In the genomic region with DNA sequence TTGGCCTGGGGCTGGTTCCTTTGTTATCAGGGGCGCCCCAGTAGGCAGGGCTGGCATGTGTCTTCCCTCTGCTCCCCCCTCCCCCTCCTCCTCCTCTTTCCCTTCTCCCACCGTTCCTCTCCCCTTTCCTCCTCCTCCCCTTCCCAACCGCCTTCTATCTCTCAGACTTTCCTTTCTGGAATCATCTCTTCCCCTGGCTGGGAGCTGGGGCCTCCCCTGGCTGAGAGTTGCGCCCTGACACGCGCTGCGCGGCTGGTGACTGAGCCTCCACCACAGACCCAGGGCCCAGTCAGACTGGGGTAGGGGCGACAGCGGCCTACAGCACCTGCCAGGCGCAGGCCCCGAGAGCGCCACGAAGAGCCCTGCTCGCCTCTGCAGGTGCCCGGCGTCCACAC, we compare ENCODE assay signal across 10 cellular contexts. TPM values are rescaled to one million over a fixed set of nuclear protein-coding genes. Genes with fewer than 3 reads are reported as not detected.
DNase-seq lines count a peak whose midpoint lies in the region; ATAC-seq and TF ChIP-seq lines count a peak whose summit lies in the region.
"Had no signal": no experiment of that assay in that cellular context is flagged by ENCODE, and none has a peak within 500 bp of the region (broad histone marks: within the 10 kb centered on the region; RNA-seq: fewer than 3 reads in every experiment).

No MANE protein-coding gene starts in this region.

- H3K79me2 ChIP-seq in mammary epithelial cell (ENCODE audit: insufficient read depth, low read length) = no peaks in the 10 kb centered on the region

- no peaks in the 10 kb centered on the region for H3K27me3 ChIP-seq in mammary epithelial cell (ENCODE audit: insufficient read depth, low read length)
- peaks cover 71% of the 10 kb centered on the region for H3K27me3 ChIP-seq in lower lobe of right lung (ENCODE audit: low read depth)
- H3K27me3 ChIP-seq in subcutaneous abdominal adipose tissue (ENCODE audit: control insufficient read depth in 5 of 5, insufficient read depth in 4 of 5, low read length in 5 of 5) = peaks cover 0 to 5% (median 0%) of the 10 kb centered on the region in 5 donors

- intact Hi-C loops in activated CD4-positive, alpha-beta memory T cell treated with anti-CD3 and anti-CD28 coated beads for 36 hours (cut with micrococcal nuclease) = no loop called here
- intact Hi-C loops in mammary epithelial cell (cut with micrococcal nuclease) = no loop called here
- intact Hi-C loops in lower lobe of right lung (cut with DNase I) = no loop called here

- no peak overlapping the region for H3K4me2 ChIP-seq in mammary epithelial cell (ENCODE audit: insufficient read depth, low read depth, low read length)

- in situ Hi-C loops in mammary epithelial cell (cut with MboI; ENCODE audit: low sequenced_read_pairs in 2 of 2) = no loop called here

- peaks cover 17% of the 10 kb centered on the region for H3K4me1 Mint-ChIP-seq in activated CD4-positive, alpha-beta memory T cell treated with anti-CD3 and anti-CD28 coated beads for 36 hours (ENCODE audit: low read depth)
- peaks cover 13% of the 10 kb centered on the region for H3K4me1 Mint-ChIP-seq in activated CD4-positive, alpha-beta memory T cell treated with anti-CD3 and anti-CD28 coated beads, Interleukin-2, amount 10 ng/mL, durations not matched to agents 7 days and 5 days

- 55% methylated on average over 11 of the region's 17 CpGs for WGBS in mammary epithelial cell (ENCODE audit: low coverage, missing lambda C conversion rate)

- CTCF ChIA-PET in activated CD4-positive, alpha-beta memory T cell treated with anti-CD3 and anti-CD28 coated beads for 36 hours (lab: Charles Lee) = interaction anchor here (1.1 to 3.9 kb wide), 2 partner anchors 48 to 92 kb away, joined by 5 to 22 read pairs; no protein-coding TSS in a partner anchor
- CTCF ChIA-PET in activated CD4-positive, alpha-beta memory T cell treated with anti-CD3 and anti-CD28 coated beads, Interleukin-2, amount 10 ng/mL, durations not matched to agents 7 days and 5 days (lab: Charles Lee) = no interaction called here
- CTCF ChIA-PET in mammary epithelial cell (lab: Charles Lee; ENCODE audit: low non-redundant PET) = no interaction called here

- H3K9ac ChIP-seq in mammary epithelial cell (ENCODE audit: insufficient read depth, low read length) = no peak overlapping the region
- peak overlapping the region in 4 of 5 donors; percentile 8 to 71 (median 62) for H3K9ac ChIP-seq in subcutaneous abdominal adipose tissue (ENCODE audit: low read length in 5 of 5)

- ATAC-seq in lower lobe of right lung = no peak
- no peak for ATAC-seq in HG02759 (IDR thresholded peaks at IDR 0.05; ENCODE audit: unreplicated experiment)

- H3K27ac ChIP-seq in mammary epithelial cell (ENCODE audit: insufficient read depth, low read depth, low read length) (no peak overlapping the region), lower lobe of right lung (peak overlapping the region; percentile 64), subcutaneous abdominal adipose tissue (ENCODE audit: low read depth, low read length) (no peak overlapping the region)

- no peak for DNase-seq in activated CD4-positive, alpha-beta memory T cell treated with anti-CD3 and anti-CD28 coated beads for 36 hours
- no peak for DNase-seq in activated CD4-positive, alpha-beta memory T cell treated with anti-CD3 and anti-CD28 coated beads, Interleukin-2, amount 10 ng/mL, durations not matched to agents 7 days and 5 days
- DNase-seq in mammary epithelial cell = no peak
- DNase-seq in lower lobe of right lung = no peak
- no peak for DNase-seq in foreskin fibroblast
- DNase-seq in NAMALWA (ENCODE audit: low spot score) = no peak

- no peaks in the 10 kb centered on the region for H3K36me3 ChIP-seq in mammary epithelial cell (ENCODE audit: insufficient read depth, low read length)
- H3K36me3 ChIP-seq in lower lobe of right lung = no peaks in the 10 kb centered on the region
- H3K36me3 ChIP-seq in subcutaneous abdominal adipose tissue (ENCODE audit: control insufficient read depth in 5 of 5, insufficient read depth in 5 of 5, low read length in 5 of 5) = no peaks in the 10 kb centered on the region

- peak overlapping the region; percentile 53 for H3K4me3 Mint-ChIP-seq in activated CD4-positive, alpha-beta memory T cell treated with anti-CD3 and anti-CD28 coated beads for 36 hours
- H3K4me3 Mint-ChIP-seq in activated CD4-positive, alpha-beta memory T cell treated with anti-CD3 and anti-CD28 coated beads, Interleukin-2, amount 10 ng/mL, durations not matched to agents 7 days and 5 days = no peak overlapping the region

- H3K27me3 Mint-ChIP-seq in activated CD4-positive, alpha-beta memory T cell treated with anti-CD3 and anti-CD28 coated beads for 36 hours = peaks cover 54% of the 10 kb centered on the region
- peaks cover 76% of the 10 kb centered on the region for H3K27me3 Mint-ChIP-seq in activated CD4-positive, alpha-beta memory T cell treated with anti-CD3 and anti-CD28 coated beads, Interleukin-2, amount 10 ng/mL, durations not matched to agents 7 days and 5 days

- H3K4me3 ChIP-seq in mammary epithelial cell (replicated peaks in 1 of 3; ENCODE audit: insufficient read depth in 1 of 3, low read depth in 2 of 3, low read length in 3 of 3) (no peak overlapping the region), lower lobe of right lung (peak overlapping the region; percentile 52), subcutaneous abdominal adipose tissue (ENCODE audit: low read depth in 1 of 5, low read length in 5 of 5) (peak overlapping the region in 4 of 5 donors; percentile 36 to 69 (median 66)), foreskin fibroblast (ENCODE audit: low read depth in 1 of 2, low read length in 2 of 2) (no peak overlapping the region)

- no peaks in the 10 kb centered on the region for H4K20me1 ChIP-seq in mammary epithelial cell (ENCODE audit: insufficient read depth, low read length)

- H3K9me3 ChIP-seq in mammary epithelial cell (replicated peaks; ENCODE audit: insufficient read depth, low read length) (no peaks in the 10 kb centered on the region), lower lobe of right lung (no peaks in the 10 kb centered on the region), subcutaneous abdominal adipose tissue (ENCODE audit: control insufficient read depth in 5 of 5, low read length in 5 of 5) (no peaks in the 10 kb centered on the region)

- no TSS peak for BruUV-seq in mammary epithelial cell (replicated peaks; lab: Mats Ljungman, UMichigan)

- H2AFZ ChIP-seq in mammary epithelial cell (ENCODE audit: low read depth, low read length) = peak overlapping the region; percentile 47

- peaks cover 20% of the 10 kb centered on the region for H3K4me1 ChIP-seq in mammary epithelial cell (ENCODE audit: insufficient read depth, low read length)
- H3K4me1 ChIP-seq in lower lobe of right lung = peaks cover 20% of the 10 kb centered on the region
- H3K4me1 ChIP-seq in subcutaneous abdominal adipose tissue (ENCODE audit: control insufficient read depth in 5 of 5, insufficient read depth in 5 of 5, low read length in 5 of 5) = peaks cover 0 to 67% (median 58%) of the 10 kb centered on the region in 5 donors

- H3K36me3 Mint-ChIP-seq in activated CD4-positive, alpha-beta memory T cell treated with anti-CD3 and anti-CD28 coated beads for 36 hours = no peaks in the 10 kb centered on the region
- H3K36me3 Mint-ChIP-seq in activated CD4-positive, alpha-beta memory T cell treated with anti-CD3 and anti-CD28 coated beads, Interleukin-2, amount 10 ng/mL, durations not matched to agents 7 days and 5 days (ENCODE audit: low read depth) = no peaks in the 10 kb centered on the region

- H3K27ac Mint-ChIP-seq in activated CD4-positive, alpha-beta memory T cell treated with anti-CD3 and anti-CD28 coated beads for 36 hours = no peak overlapping the region
- no peak overlapping the region for H3K27ac Mint-ChIP-seq in activated CD4-positive, alpha-beta memory T cell treated with anti-CD3 and anti-CD28 coated beads, Interleukin-2, amount 10 ng/mL, durations not matched to agents 7 days and 5 days
- H3K27ac Mint-ChIP-seq: T-helper 2 cell treated with Interferon-gamma antibody and Interleukin-4, amounts not matched to agents 5 μg/mL and 100 μg/mL, for 36 hours had no signal

- no peaks in the 10 kb centered on the region for H3K9me3 Mint-ChIP-seq in activated CD4-positive, alpha-beta memory T cell treated with anti-CD3 and anti-CD28 coated beads for 36 hours
- no peaks in the 10 kb centered on the region for H3K9me3 Mint-ChIP-seq in activated CD4-positive, alpha-beta memory T cell treated with anti-CD3 and anti-CD28 coated beads, Interleukin-2, amount 10 ng/mL, durations not matched to agents 7 days and 5 days
- H3K9me3 Mint-ChIP-seq: T-helper 2 cell treated with Interferon-gamma antibody and Interleukin-4, amounts not matched to agents 5 μg/mL and 100 μg/mL, for 36 hours had no signal

- POLR2A ChIA-PET in activated CD4-positive, alpha-beta memory T cell treated with anti-CD3 and anti-CD28 coated beads for 36 hours (lab: Charles Lee) = no interaction called here
- POLR2A ChIA-PET in activated CD4-positive, alpha-beta memory T cell treated with anti-CD3 and anti-CD28 coated beads, Interleukin-2, amount 10 ng/mL, durations not matched to agents 7 days and 5 days (lab: Charles Lee) = no interaction called here

- dilution Hi-C loops in mammary epithelial cell (cut with HindIII; ENCODE audit: low sequenced_read_pairs) = no loop called here

- TF ChIP-seq CTCF in mammary epithelial cell (conservative IDR thresholded peaks at IDR 0.05 in 1 of 2, IDR thresholded peaks at IDR 0.05 in 1 of 2; ENCODE audit: extremely low read depth in 1 of 2, insufficient read depth in 1 of 2, low read depth in 1 of 2, low read length in 2 of 2) (no peak), lower lobe of right lung (IDR thresholded peaks at IDR 0.05) (no peak), foreskin fibroblast (IDR thresholded peaks at IDR 0.05; ENCODE audit: low read depth, low read length) (no peak)

RNA-seq across cellular contexts. Expression of a gene that starts 2.8 kb away (rescaled TPM):
- under 1 TPM; 0.05 to 0.07 TPM for total RNA-seq in activated CD4-positive, alpha-beta memory T cell treated with anti-CD3 and anti-CD28 coated beads for 36 hours
- total RNA-seq in activated CD4-positive, alpha-beta memory T cell treated with anti-CD3 and anti-CD28 coated beads, Interleukin-2, amount 10 ng/mL, durations not matched to agents 7 days and 5 days = under 1 TPM; 0.05 TPM
- under 1 TPM; 0.12 to 0.67 TPM for total RNA-seq in mammary epithelial cell
- 0.01 TPM for polyA plus RNA-seq in mammary epithelial cell
- polyA minus RNA-seq in mammary epithelial cell = 1.3 TPM
- total RNA-seq in lower lobe of right lung = 1.5 TPM
- total RNA-seq: G401 had no signal

RNA-seq across cellular contexts. Expression of a gene that starts 21.5 kb away (rescaled TPM):
- under 1 TPM; 0.17 to 0.44 TPM for total RNA-seq in activated CD4-positive, alpha-beta memory T cell treated with anti-CD3 and anti-CD28 coated beads for 36 hours
- not detected for total RNA-seq in activated CD4-positive, alpha-beta memory T cell treated with anti-CD3 and anti-CD28 coated beads, Interleukin-2, amount 10 ng/mL, durations not matched to agents 7 days and 5 days
- total RNA-seq in mammary epithelial cell (10 to 100 TPM in 1 of 2 donors, under 1 TPM in 1; 0.24 to 39.3 TPM), lower lobe of right lung (1.5 TPM)
- polyA plus RNA-seq in mammary epithelial cell = 0.26 TPM
- polyA minus RNA-seq in mammary epithelial cell = not detected

Comparison
In these comparisons a context has a peak if more than half of its experiments do, and no peak if none do; other contexts are left out.
1. H3K4me3 ChIP-seq: peak in lower lobe of right lung (single experiment) and subcutaneous abdominal adipose tissue (4 of 5); none in mammary epithelial cell (0 of 3) and foreskin fibroblast (0 of 2).